32 cellular contexts compared by ENCODE assay signal in the genomic region with DNA sequence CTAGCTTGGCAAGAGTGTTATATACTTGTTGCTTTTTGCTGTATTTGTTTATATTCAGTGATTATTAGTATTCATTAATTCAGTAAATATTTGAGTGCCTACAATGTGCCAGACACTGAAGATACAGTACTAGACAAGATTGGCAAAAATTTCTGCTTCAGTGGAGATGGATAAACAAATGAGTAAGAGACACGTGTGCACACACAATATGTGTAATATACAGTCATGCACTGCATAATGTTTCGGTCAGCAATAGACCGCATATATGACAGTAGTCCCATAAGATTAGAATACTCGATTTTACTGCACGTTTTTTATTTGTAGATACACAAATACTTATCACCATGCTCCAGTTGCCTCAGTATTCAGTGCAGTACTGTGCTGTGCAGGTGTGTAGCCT.
A peak's percentile ranks its signal among the peaks of the same experiment; 100 is the strongest.
DNase-seq lines count a peak whose midpoint lies in the region; ATAC-seq, FAIRE-seq and TF ChIP-seq lines count a peak whose summit lies in the region.
"Had no signal": no experiment of that assay in that cellular context is flagged by ENCODE, and none has a peak within 500 bp of the region (broad histone marks: within the 10 kb centered on the region; RNA-seq: fewer than 3 reads in every experiment).

No MANE protein-coding gene starts in this region.

- H3K4me1 ChIP-seq in A549 = peaks cover 27% of the 10 kb centered on the region
- H3K4me1 ChIP-seq in astrocyte (ENCODE audit: insufficient read depth, low read length) = peaks cover 29% of the 10 kb centered on the region
- no peaks in the 10 kb centered on the region for H3K4me1 ChIP-seq in prostate gland (replicated peaks)
- H3K4me1 ChIP-seq: uterus had no signal

- POLR2A ChIA-PET in A549 (lab: Yijun Ruan, JAX) = no interaction called here

- no peak overlapping the region for H3K4me3 Mint-ChIP-seq in astrocyte (ENCODE audit: unreplicated experiment)
- H3K4me3 Mint-ChIP-seq: activated CD4-positive, alpha-beta T cell treated with anti-CD3 and anti-CD28 coated beads, Interleukin-2, amount 10 ng/mL, durations not matched to agents 24 days and 14 days; activated naive CD4-positive, alpha-beta T cell treated with anti-CD3 and anti-CD28 coated beads for 36 hours; B cell; mesothelial cell of epicardium; naive thymus-derived CD4-positive, alpha-beta T cell; T-helper 17 cell had no signal

- no peak overlapping the region for H3K27ac ChIP-seq in A549
- no peak overlapping the region for H3K27ac ChIP-seq in astrocyte (ENCODE audit: low read depth, low read length)
- H3K27ac ChIP-seq in prostate gland = no peak overlapping the region
- H3K27ac ChIP-seq: dorsolateral prefrontal cortex, foreskin keratinocyte, left lung, SK-N-MC, spleen, uterus had no signal

- H3K4me3 ChIP-seq in A549 = no peak overlapping the region
- H3K4me3 ChIP-seq in astrocyte (ENCODE audit: insufficient read depth, low read depth, low read length) = no peak overlapping the region
- H3K4me3 ChIP-seq in fibroblast of the aortic adventitia (ENCODE audit: low read depth, low read length) = no peak overlapping the region
- no peak overlapping the region for H3K4me3 ChIP-seq in prostate gland
- H3K4me3 ChIP-seq: dorsolateral prefrontal cortex, HAP-1, left lung, SK-N-MC, spleen, uterus had no signal

- no peak for TF ChIP-seq RAD21 in A549 (conservative IDR thresholded peaks at IDR 0.05 in 1 of 2, IDR thresholded peaks at IDR 0.05 in 1 of 2)

- peaks cover 2% of the 10 kb centered on the region for H3K9me3 Mint-ChIP-seq in astrocyte (ENCODE audit: unreplicated experiment)
- H3K9me3 Mint-ChIP-seq: activated CD4-positive, alpha-beta T cell treated with anti-CD3 and anti-CD28 coated beads, Interleukin-2, amount 10 ng/mL, durations not matched to agents 24 days and 14 days; activated naive CD4-positive, alpha-beta T cell treated with anti-CD3 and anti-CD28 coated beads for 36 hours; mesothelial cell of epicardium; naive thymus-derived CD4-positive, alpha-beta T cell had no signal

- no peak overlapping the region for H3K27ac Mint-ChIP-seq in astrocyte (ENCODE audit: unreplicated experiment)
- H3K27ac Mint-ChIP-seq: B cell, mesothelial cell of epicardium, T-helper 17 cell had no signal

- no peak for TF ChIP-seq EP300 in A549 (IDR thresholded peaks at IDR 0.05)

- CTCF ChIA-PET in A549 (lab: Yijun Ruan, JAX) = interaction anchor here (0.5 kb wide), 1 partner anchor 261 kb away, joined by 4 read pairs; no protein-coding TSS in a partner anchor

- TF ChIP-seq CTCF in A549 (IDR thresholded peaks at IDR 0.05) = no peak
- TF ChIP-seq CTCF in astrocyte (IDR thresholded peaks at IDR 0.05; ENCODE audit: insufficient read depth, low read depth, low read length) = no peak
- TF ChIP-seq CTCF in fibroblast of the aortic adventitia (IDR thresholded peaks at IDR 0.05; ENCODE audit: insufficient read depth, low read length) = no peak
- no peak for TF ChIP-seq CTCF in prostate gland (IDR thresholded peaks at IDR 0.05)

- peak; percentile 28 for FAIRE-seq in A549 (lab: Jason Lieb, UNC)
- no peak for FAIRE-seq in astrocyte (lab: Jason Lieb, UNC)
- FAIRE-seq: A204.1 had no signal

- H3K27me3 ChIP-seq in astrocyte (ENCODE audit: insufficient read depth, low read length) = no peaks in the 10 kb centered on the region
- H3K27me3 ChIP-seq in prostate gland (replicated peaks; ENCODE audit: insufficient read depth) = no peaks in the 10 kb centered on the region
- H3K27me3 ChIP-seq: dorsolateral prefrontal cortex, foreskin keratinocyte, left lung, spleen, uterus had no signal

- no peak overlapping the region for H2AFZ ChIP-seq in astrocyte (ENCODE audit: low read depth, low read length)

- H4K20me1 ChIP-seq in astrocyte (ENCODE audit: insufficient read depth, low read length) = peaks cover 57% of the 10 kb centered on the region

- H3K36me3 Mint-ChIP-seq in astrocyte (ENCODE audit: low read depth, unreplicated experiment) = peaks cover 14% of the 10 kb centered on the region

- TF ChIP-seq POLR2A in A549 (IDR thresholded peaks at IDR 0.05; ENCODE audit: low read length) = no peak
- TF ChIP-seq POLR2A in prostate gland (IDR thresholded peaks at IDR 0.05) = no peak

- H3K4me1 Mint-ChIP-seq in astrocyte (ENCODE audit: low read depth, unreplicated experiment) = peaks cover 30% of the 10 kb centered on the region

- ATAC-seq in A549 = no peak
- no peak for ATAC-seq in GM19452 (IDR thresholded peaks at IDR 0.05; ENCODE audit: unreplicated experiment)
- ATAC-seq: foreskin keratinocyte; left lung; naive thymus-derived CD4-positive, alpha-beta T cell; right cardiac atrium; T-helper 17 cell had no signal

- intact Hi-C loops in cardiac septum (cut with DNase I) (no loop called here), prostate gland (cut with DNase I) (no loop called here)

- H3K36me3 ChIP-seq in astrocyte (ENCODE audit: insufficient read depth, low read length) (peaks cover 30% of the 10 kb centered on the region), prostate gland (no peaks in the 10 kb centered on the region)
- H3K36me3 ChIP-seq: uterus had no signal

- DNase-seq in A549 (ENCODE audit: low read depth in 1 of 2, low spot score in 1 of 2) (no peak), HCEC 1CT (peak; percentile 80), astrocyte (ENCODE audit: low read depth) (peak; percentile 60), fibroblast of the aortic adventitia (ENCODE audit: low read depth) (peak; percentile 4), cardiac septum (ENCODE audit: low spot score) (no peak), NCI-H2107 (lab: John Stamatoyannopoulos, UW) (no peak), prostate gland (ENCODE audit: low spot score) (no peak)
- DNase-seq: activated CD4-positive, alpha-beta T cell treated with anti-CD3 and anti-CD28 coated beads, Interleukin-2, amount 10 ng/mL, durations not matched to agents 24 days and 14 days; activated naive CD4-positive, alpha-beta T cell treated with anti-CD3 and anti-CD28 coated beads for 36 hours; activated T-cell treated with anti-CD3 and anti-CD28 coated beads, Interleukin-2, amount 50 U/mL, for 48 hours; amygdala; cerebellar nuclear complex; COR-L47; dorsolateral prefrontal cortex; foreskin keratinocyte; left lung; naive thymus-derived CD4-positive, alpha-beta T cell; NCI-H1417 treated with DMSO at 0.1 percent for 48 hours; NCI-H524; right cardiac atrium; RPMI8226; spleen; stimulated activated CD4-positive, alpha-beta T cell treated with anti-CD3 and anti-CD28 coated beads, Interleukin-4, amount 100 ng/mL, for 1 hour; stimulated activated naive CD4-positive, alpha-beta T cell; T-helper 17 cell; uterus had no signal

- H3K9me3 ChIP-seq in A549 (no peaks in the 10 kb centered on the region), astrocyte (ENCODE audit: insufficient read depth, low read depth, low read length) (no peaks in the 10 kb centered on the region), prostate gland (no peaks in the 10 kb centered on the region)
- H3K9me3 ChIP-seq: HAP-1, left lung, spleen, uterus had no signal

- 87% methylated on average over 5 of the region's 5 CpGs for WGBS in A549 (ENCODE audit: missing lambda C conversion rate)
- 76% methylated on average over 5 of the region's 5 CpGs for WGBS in prostate gland

- no peak overlapping the region for H3K4me2 ChIP-seq in A549
- no peak overlapping the region for H3K4me2 ChIP-seq in astrocyte (ENCODE audit: low read length)

- H3K79me2 ChIP-seq in astrocyte (ENCODE audit: insufficient read depth, low read length) = peaks cover 19% of the 10 kb centered on the region

- no peak overlapping the region for H3K9ac ChIP-seq in astrocyte (ENCODE audit: low read length)

- no peaks in the 10 kb centered on the region for H3K27me3 Mint-ChIP-seq in astrocyte (ENCODE audit: low read depth, unreplicated experiment)
- H3K27me3 Mint-ChIP-seq: activated CD4-positive, alpha-beta T cell treated with anti-CD3 and anti-CD28 coated beads, Interleukin-2, amount 10 ng/mL, durations not matched to agents 24 days and 14 days; B cell; naive thymus-derived CD4-positive, alpha-beta T cell; T-helper 17 cell had no signal

TF ChIP-seq in A549, 52 proteins besides CTCF, POLR2A, EP300 and RAD21:
- no peak for TF ChIP-seq HOXA7 (CRISPR knock-in tag; IDR thresholded peaks at IDR 0.05)
- TF ChIP-seq MAZ (IDR thresholded peaks at IDR 0.05; ENCODE audit: borderline replicate concordance, low read depth, low read length) = no peak
- TF ChIP-seq, protein P1, sequence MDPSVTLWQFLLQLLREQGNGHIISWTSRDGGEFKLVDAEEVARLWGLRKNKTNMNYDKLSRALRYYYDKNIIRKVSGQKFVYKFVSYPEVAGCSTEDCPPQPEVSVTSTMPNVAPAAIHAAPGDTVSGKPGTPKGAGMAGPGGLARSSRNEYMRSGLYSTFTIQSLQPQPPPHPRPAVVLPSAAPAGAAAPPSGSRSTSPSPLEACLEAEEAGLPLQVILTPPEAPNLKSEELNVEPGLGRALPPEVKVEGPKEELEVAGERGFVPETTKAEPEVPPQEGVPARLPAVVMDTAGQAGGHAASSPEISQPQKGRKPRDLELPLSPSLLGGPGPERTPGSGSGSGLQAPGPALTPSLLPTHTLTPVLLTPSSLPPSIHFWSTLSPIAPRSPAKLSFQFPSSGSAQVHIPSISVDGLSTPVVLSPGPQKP (IDR thresholded peaks at IDR 0.05; ENCODE audit: low read depth, low read length) = no peak
- no peak for TF ChIP-seq FOSL2 (IDR thresholded peaks at IDR 0.05)
- no peak for TF ChIP-seq FOSL2 (CRISPR knock-in tag; IDR thresholded peaks at IDR 0.05)
- no peak for TF ChIP-seq CHD2 (IDR thresholded peaks at IDR 0.05; ENCODE audit: low read length, partially characterized antibody)
- TF ChIP-seq, protein P2, sequence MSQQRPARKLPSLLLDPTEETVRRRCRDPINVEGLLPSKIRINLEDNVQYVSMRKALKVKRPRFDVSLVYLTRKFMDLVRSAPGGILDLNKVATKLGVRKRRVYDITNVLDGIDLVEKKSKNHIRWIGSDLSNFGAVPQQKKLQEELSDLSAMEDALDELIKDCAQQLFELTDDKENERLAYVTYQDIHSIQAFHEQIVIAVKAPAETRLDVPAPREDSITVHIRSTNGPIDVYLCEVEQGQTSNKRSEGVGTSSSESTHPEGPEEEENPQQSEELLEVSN (IDR thresholded peaks at IDR 0.05; ENCODE audit: borderline replicate concordance, low read depth) = no peak
- TF ChIP-seq ZC3H11A (IDR thresholded peaks at IDR 0.05) = no peak
- no peak for TF ChIP-seq RARB (CRISPR knock-in tag; IDR thresholded peaks at IDR 0.05)
- no peak for TF ChIP-seq MYC (IDR thresholded peaks at IDR 0.05; ENCODE audit: borderline replicate concordance, low read length)
- TF ChIP-seq FOXS1 (CRISPR knock-in tag; IDR thresholded peaks at IDR 0.05) = no peak
- no peak for TF ChIP-seq NFE2L2 (conservative IDR thresholded peaks at IDR 0.05; ENCODE audit: low read length)
- no peak for TF ChIP-seq JUNB (IDR thresholded peaks at IDR 0.05)
TF ChIP-seq in A549: peak in this region for 0.

Comparison
In these comparisons a context has a peak if more than half of its experiments do, and no peak if none do; other contexts are left out.
1. DNase-seq: peak in HCEC 1CT (single experiment), astrocyte (single experiment) and fibroblast of the aortic adventitia (single experiment); none in A549 (0 of 2), cardiac septum (single experiment), NCI-H2107 (single experiment) and prostate gland (single experiment).